1 cellular context compared by ENCODE assay signal in the genomic region with DNA sequence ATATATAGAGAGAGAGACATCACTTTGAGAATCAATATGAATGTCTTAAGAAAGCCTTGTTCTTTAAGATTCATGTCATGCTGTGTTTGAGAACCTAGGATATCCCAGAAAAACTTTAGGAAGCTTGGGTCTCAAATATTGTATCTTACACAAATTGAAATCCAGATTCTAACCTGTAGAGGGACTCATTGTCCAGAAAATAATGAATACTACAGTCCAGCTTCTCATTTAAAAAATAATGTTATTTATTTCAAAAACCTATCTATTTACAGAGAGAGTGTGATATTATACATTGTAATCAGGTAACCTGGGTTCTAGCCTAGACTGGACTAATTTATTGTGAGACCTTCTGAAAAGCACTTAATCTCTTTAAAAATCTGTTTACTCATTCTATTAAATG.
TF ChIP-seq lines count a peak whose summit lies in the region.

No MANE protein-coding gene starts in this region.

TF ChIP-seq in SK-N-SH, 30 proteins besides CTCF, POLR2A, EP300 and RAD21 (continued from another document):
- TF ChIP-seq CHD2 (IDR thresholded peaks at IDR 0.05; ENCODE audit: low read length, partially characterized antibody) (no peak), RXRA (IDR thresholded peaks at IDR 0.05; ENCODE audit: borderline replicate concordance, low read depth) (no peak)
TF ChIP-seq in SK-N-SH: peak in this region for 0.
